Comparison of ENCODE assay signal across 8 cellular contexts in genomic region chr6:144344651-144345050, GRCh38. TPM values are rescaled to one million over a fixed set of nuclear protein-coding genes. Genes with fewer than 3 reads are reported as not detected.
DNase-seq lines count a peak whose midpoint lies in the region; ATAC-seq and TF ChIP-seq lines count a peak whose summit lies in the region.

No MANE protein-coding gene starts in this region.

- peak overlapping the region; percentile 98 for H3K4me3 Mint-ChIP-seq in CD8-positive, alpha-beta T cell

- H3K4me1 ChIP-seq in CD8-positive, alpha-beta T cell (ENCODE audit: insufficient read depth, low read length): peaks cover 55% of the 10 kb centered on the region
- H3K4me1 ChIP-seq in esophagus squamous epithelium: peaks cover 30 to 99% (median 73%) of the 10 kb centered on the region in 3 donors

- no peak for TF ChIP-seq POLR2A in esophagus squamous epithelium (IDR thresholded peaks at IDR 0.05)

- no peaks in the 10 kb centered on the region for H3K9me3 ChIP-seq in CD8-positive, alpha-beta T cell (ENCODE audit: low read length)
- no peaks in the 10 kb centered on the region for H3K9me3 ChIP-seq in esophagus squamous epithelium

- H3K4me3 ChIP-seq in CD8-positive, alpha-beta T cell (ENCODE audit: low read depth, low read length): peak overlapping the region; percentile 54
- peak overlapping the region; percentile 31 for H3K4me3 ChIP-seq in HL-60 (replicated peaks; ENCODE audit: insufficient read depth, low read length)
- peak overlapping the region; percentile 5 to 52 (median 26) for H3K4me3 ChIP-seq in esophagus squamous epithelium

- H3K27ac ChIP-seq in CD8-positive, alpha-beta T cell (ENCODE audit: low read depth, low read length): peak overlapping the region; percentile 64
- H3K27ac ChIP-seq in HL-60 (replicated peaks) (peak overlapping the region; percentile 49), esophagus squamous epithelium (peak overlapping the region; percentile 78 to 83 (median 82))

- WGBS in esophagus squamous epithelium, 2 donors: 29 to 30% methylated on average over 5 of the region's 5 CpGs

- peaks cover 4% of the 10 kb centered on the region for H3K9me3 Mint-ChIP-seq in CD8-positive, alpha-beta T cell

- CTCF ChIA-PET in CD8-positive, alpha-beta T cell (lab: Charles Lee): interaction anchor here (0.9 to 2.0 kb wide), 5 partner anchors 8 to 58 kb away, joined by 3 to 8 read pairs (median 4); no protein-coding TSS in a partner anchor

- H3K36me3 ChIP-seq in CD8-positive, alpha-beta T cell (ENCODE audit: insufficient read depth, low read length): no peaks in the 10 kb centered on the region
- no peaks in the 10 kb centered on the region for H3K36me3 ChIP-seq in esophagus squamous epithelium

- peak; percentile 46 for ATAC-seq in CD8-positive, alpha-beta T cell
- ATAC-seq in GM19468 (IDR thresholded peaks at IDR 0.05; ENCODE audit: extremely low read depth, unreplicated experiment): peak; percentile 27

- intact Hi-C loops in CD8-positive, alpha-beta T cell (cut with DNase I, micrococcal nuclease): loop anchor here (1.0 to 5.0 kb wide), 4 partner anchors 8 to 128 kb away; no protein-coding TSS in a partner anchor
- intact Hi-C loops in esophagus squamous epithelium (cut with DNase I) (no loop called here), posterior vena cava (cut with DNase I) (no loop called here)

- H3K27ac Mint-ChIP-seq in CD8-positive, alpha-beta T cell: peak overlapping the region; percentile 100

- no peaks in the 10 kb centered on the region for H3K27me3 ChIP-seq in CD8-positive, alpha-beta T cell (ENCODE audit: insufficient read depth, low read length)
- H3K27me3 ChIP-seq in HL-60 (ENCODE audit: insufficient read depth, poor library complexity, severe bottlenecking): no peaks in the 10 kb centered on the region
- H3K27me3 ChIP-seq in esophagus squamous epithelium: no peaks in the 10 kb centered on the region

- no peaks in the 10 kb centered on the region for H3K27me3 Mint-ChIP-seq in CD8-positive, alpha-beta T cell (ENCODE audit: low read depth)

- peaks cover 25% of the 10 kb centered on the region for H3K36me3 Mint-ChIP-seq in CD8-positive, alpha-beta T cell

- TF ChIP-seq CTCF in CD8-positive, alpha-beta T cell (IDR thresholded peaks at IDR 0.05): no peak
- TF ChIP-seq CTCF in HL-60 (IDR thresholded peaks at IDR 0.05; ENCODE audit: insufficient read depth, low read length): no peak
- no peak for TF ChIP-seq CTCF in esophagus squamous epithelium (IDR thresholded peaks at IDR 0.05)

- H3K4me1 Mint-ChIP-seq in CD8-positive, alpha-beta T cell (ENCODE audit: low read depth): peaks cover 77% of the 10 kb centered on the region

- POLR2A ChIA-PET in CD8-positive, alpha-beta T cell (lab: Charles Lee): interaction anchor here (0.9 to 3.4 kb wide), 7 partner anchors 9 to 249 kb away, joined by 3 to 24 read pairs (median 3); partner anchors contain the start of gene SF3B5

- DNase-seq in CD8-positive, alpha-beta T cell: peak in 2 of 7 experiments; percentile 40 to 42
- DNase-seq in HL-60 (ENCODE audit: low read depth in 1 of 2, low spot score in 1 of 2) (no peak), esophagus squamous epithelium (lab: John Stamatoyannopoulos, UW) (no peak), cortex of kidney (lab: John Stamatoyannopoulos, UW) (no peak), HuH-7 (ENCODE audit: low spot score) (no peak), posterior vena cava (ENCODE audit: low spot score) (no peak), iPS-NIHi7 (ENCODE audit: extremely low spot score) (no peak)

RNA-seq across cellular contexts. Expression of gene UTRN, which starts 59.5 kb away (rescaled TPM):
- 100 to 1,000 TPM; 125 to 130 TPM for total RNA-seq in CD8-positive, alpha-beta T cell
- total RNA-seq in esophagus squamous epithelium (100 to 1,000 TPM in 1 of 4 donors, 10 to 100 TPM in 3; 43.8 to 148 (median 69.8) TPM), posterior vena cava (100 to 1,000 TPM; 215 to 229 TPM)

Comparison
In these comparisons a context has a peak if more than half of its experiments do, and no peak if none do; other contexts are left out.
1. intact Hi-C loops: an anchor here in CD8-positive, alpha-beta T cell (1.0 to 5.0 kb wide); none called in esophagus squamous epithelium and posterior vena cava.